In the genomic region with DNA sequence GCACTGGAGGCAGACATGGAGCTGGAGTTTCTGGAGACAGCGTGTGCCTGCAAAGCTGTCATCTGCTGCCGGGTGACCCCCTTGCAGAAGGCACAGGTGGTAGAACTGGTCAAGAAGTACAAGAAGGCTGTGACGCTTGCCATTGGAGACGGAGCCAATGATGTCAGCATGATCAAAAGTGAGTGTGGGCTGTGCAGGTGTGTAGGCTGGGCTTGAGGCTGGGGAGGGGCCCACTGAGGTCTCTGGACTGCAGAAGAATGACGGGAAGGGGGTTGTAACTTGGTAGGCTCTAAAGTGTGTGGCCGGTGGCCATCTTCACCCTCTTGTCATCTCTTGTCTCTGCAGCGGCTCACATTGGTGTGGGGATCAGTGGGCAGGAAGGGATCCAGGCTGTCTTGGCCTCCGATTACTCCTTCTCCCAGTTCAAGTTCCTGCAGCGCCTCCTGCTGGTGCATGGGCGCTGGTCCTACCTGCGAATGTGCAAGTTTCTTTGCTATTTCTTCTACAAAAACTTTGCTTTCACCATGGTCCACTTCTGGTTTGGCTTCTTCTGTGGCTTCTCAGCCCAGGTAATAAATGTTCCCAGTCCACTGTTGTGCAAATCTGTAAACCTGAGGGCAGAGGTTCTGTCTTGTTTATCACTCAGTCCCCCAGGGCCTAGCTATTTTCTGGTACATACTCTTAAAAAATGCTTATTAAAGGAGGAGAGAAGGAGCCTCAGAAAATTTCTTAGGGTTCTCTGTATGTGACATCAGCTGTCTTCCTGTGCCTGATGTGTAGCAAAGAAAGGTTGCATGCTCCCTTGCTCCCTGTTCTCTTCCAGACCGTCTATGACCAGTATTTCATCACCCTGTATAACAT, we compare ENCODE assay signal across 8 cellular contexts. TPM values are rescaled to one million over a fixed set of nuclear protein-coding genes. Genes with fewer than 3 reads are reported as not detected.
DNase-seq lines count a peak whose midpoint lies in the region; ATAC-seq and TF ChIP-seq lines count a peak whose summit lies in the region.

No MANE protein-coding gene starts in this region.

- H3K79me2 ChIP-seq in neural cell (replicated peaks; ENCODE audit: insufficient read depth, low read length) = no peaks in the 10 kb centered on the region

- H3K36me3 ChIP-seq in IMR-90 (ENCODE audit: control insufficient read depth, insufficient read depth, low read length) (peaks cover 84% of the 10 kb centered on the region), neural cell (ENCODE audit: insufficient read depth, low read length) (peaks cover 7% of the 10 kb centered on the region)

- H3K9me1 ChIP-seq in IMR-90 (ENCODE audit: insufficient read depth, low read length) = peaks cover 5% of the 10 kb centered on the region; the same call in 1 of the 2 replicates

- H3K9ac ChIP-seq in IMR-90 (ENCODE audit: low read depth, low read length) = no peak overlapping the region
- no peak overlapping the region for H3K9ac ChIP-seq in neural cell (ENCODE audit: low read length)

- peaks cover 3 to 25% of the 10 kb centered on the region in 2 experiments; a peak in 2 of 4 replicates for H3K79me1 ChIP-seq in IMR-90 (ENCODE audit: low read depth in 1 of 2, low read length in 2 of 2)

- H4K91ac ChIP-seq in IMR-90 (ENCODE audit: insufficient read depth, low read depth, low read length) = no peak overlapping the region

- DNase-seq in IMR-90 (peak; percentile 35), dorsolateral prefrontal cortex (no peak)
- peak; percentile 58 for DNase-seq in activated CD4-positive, alpha-beta T cell treated with anti-CD3 and anti-CD28 coated beads for 1 hour

- H3K4ac ChIP-seq in IMR-90 (ENCODE audit: low read depth, low read length) = no peak overlapping the region

- H4K20me1 ChIP-seq in IMR-90 (ENCODE audit: insufficient read depth, low read length) (peaks cover 13% of the 10 kb centered on the region; the same call in 1 of the 2 replicates), neural cell (ENCODE audit: insufficient read depth) (no peaks in the 10 kb centered on the region)

- H3K14ac ChIP-seq in IMR-90 (replicated peaks; ENCODE audit: low read depth, low read length) = no peak overlapping the region

- CTCF ChIA-PET in IMR-90 (lab: Yijun Ruan, JAX) = interaction anchor here (1.0 kb wide), 1 partner anchor 10 kb away, joined by 3 read pairs; no protein-coding TSS in a partner anchor

- H3K27me3 ChIP-seq in IMR-90 (ENCODE audit: control insufficient read depth, insufficient read depth, low read length) (no peaks in the 10 kb centered on the region), dorsolateral prefrontal cortex (no peaks in the 10 kb centered on the region), neural cell (ENCODE audit: insufficient read depth, low read depth, low read length) (no peaks in the 10 kb centered on the region)

- H2AK5ac ChIP-seq in IMR-90 (ENCODE audit: low read depth, low read length) = no peak overlapping the region

- no peak for TF ChIP-seq POLR2A in IMR-90 (IDR thresholded peaks at IDR 0.05; ENCODE audit: low read depth, low read length)

- POLR2A ChIA-PET in IMR-90 (lab: Charles Lee; ENCODE audit: unreplicated experiment) = no interaction called here

- no peak overlapping the region for H4K8ac ChIP-seq in IMR-90 (ENCODE audit: low read depth in 2 of 2, low read length in 2 of 2)

- TSS peak; percentile 63 for BruUV-seq in IMR-90 (replicated peaks; lab: Mats Ljungman, UMichigan)

- H3K9me2 ChIP-seq in neural cell (ENCODE audit: insufficient read depth, low read length) = no peaks in the 10 kb centered on the region

- H3K9me3 ChIP-seq in IMR-90 (ENCODE audit: control insufficient read depth, insufficient read depth, low read length) = no peaks in the 10 kb centered on the region
- no peaks in the 10 kb centered on the region for H3K9me3 ChIP-seq in neural cell (ENCODE audit: low read length)

- WGBS in IMR-90 (ENCODE audit: extremely low coverage in 2 of 2, insufficient read length in 1 of 2), 2 experiments = 100% methylated on average over 2 of the region's 12 CpGs; no CpG with 5 or more reads in 1 of the 2 experiments

- intact Hi-C loops in IMR-90 (cut with micrococcal nuclease) = no loop called here
- intact Hi-C loops in dorsolateral prefrontal cortex (cut with DNase I) = loop anchor here in 1 of 2 donors (5.0 kb wide), 1 partner anchor 122 kb away; no protein-coding TSS in a partner anchor

- no peaks in the 10 kb centered on the region for H3K4me1 ChIP-seq in IMR-90 (ENCODE audit: control insufficient read depth, insufficient read depth, low read length)

- no peak overlapping the region for H3K18ac ChIP-seq in IMR-90 (ENCODE audit: low read depth, low read length)

- no peak overlapping the region for H2BK15ac ChIP-seq in IMR-90 (ENCODE audit: low read depth, low read length)

- H3K4me2 ChIP-seq in IMR-90 (ENCODE audit: low read depth, low read length) (no peak overlapping the region), neural cell (ENCODE audit: low read length) (no peak overlapping the region)

- H2BK20ac ChIP-seq in IMR-90 (ENCODE audit: low read depth, low read length) = no peak overlapping the region

- no peak overlapping the region for H3K56ac ChIP-seq in IMR-90 (ENCODE audit: extremely low read depth, insufficient read depth, low read length)

- no peak overlapping the region for H2BK120ac ChIP-seq in IMR-90 (ENCODE audit: low read depth, low read length)

- dilution Hi-C loops in IMR-90 (cut with HindIII; ENCODE audit: low sequenced_read_pairs, unreplicated experiment) = no loop called here

- H2AK9ac ChIP-seq in IMR-90 (replicated peaks; ENCODE audit: low read depth, low read length, poor library complexity) = peak overlapping the region; percentile 65

- ATAC-seq in IMR-90 (ENCODE audit: low read depth) (peak; percentile 52; the same call in 1 of the 2 replicates), HG02973 (IDR thresholded peaks at IDR 0.05; ENCODE audit: unreplicated experiment) (no peak), GM19463 (IDR thresholded peaks at IDR 0.05; ENCODE audit: unreplicated experiment) (no peak), GM21528 (IDR thresholded peaks at IDR 0.05; ENCODE audit: low FRiP score, unreplicated experiment) (no peak)

- peak; percentile 92 for TF ChIP-seq CTCF in C4-2B (conservative IDR thresholded peaks at IDR 0.05)
- peak; percentile 56 for TF ChIP-seq CTCF in IMR-90 (conservative IDR thresholded peaks at IDR 0.05; ENCODE audit: low read depth, low read length)
- peak in 53 of 56 donors; percentile 15 to 65 (median 43) for TF ChIP-seq CTCF in dorsolateral prefrontal cortex (IDR thresholded peaks at IDR 0.05 in 54 of 56, conservative IDR thresholded peaks at IDR 0.05 in 2 of 56; ENCODE audit: low read depth in 1 of 56, partially characterized antibody in 56 of 56)
- TF ChIP-seq CTCF in neural cell (IDR thresholded peaks at IDR 0.05; ENCODE audit: poor library complexity, severe bottlenecking) = peak; percentile 46

- H4K5ac ChIP-seq in IMR-90 (ENCODE audit: low read depth, low read length) = no peak overlapping the region

- no peak overlapping the region for H2BK5ac ChIP-seq in IMR-90 (ENCODE audit: low read depth, low read length, poor library complexity, severe bottlenecking)

- in situ Hi-C loops in IMR-90 (cut with MboI; ENCODE audit: low sequenced_read_pairs) = no loop called here

- TF ChIP-seq EP300 in neural cell (conservative IDR thresholded peaks at IDR 0.05; ENCODE audit: poor library complexity, severe bottlenecking) = no peak

- H3K27ac ChIP-seq in C4-2B (no peak overlapping the region), IMR-90 (ENCODE audit: insufficient read depth, low read length) (no peak overlapping the region), dorsolateral prefrontal cortex (no peak overlapping the region), neural cell (ENCODE audit: low read length) (no peak overlapping the region)

- H2AFZ ChIP-seq in IMR-90 (replicated peaks; ENCODE audit: low read length, poor library complexity) (no peak overlapping the region), neural cell (ENCODE audit: low read depth, low read length) (no peak overlapping the region)

- no peak overlapping the region for H3K23ac ChIP-seq in IMR-90 (ENCODE audit: low read depth, low read length)

- H3K4me3 ChIP-seq in IMR-90 (ENCODE audit: insufficient read depth, low read depth, low read length) = no peak overlapping the region
- no peak overlapping the region for H3K4me3 ChIP-seq in dorsolateral prefrontal cortex
- H3K4me3 ChIP-seq in neural cell (ENCODE audit: low read length) = no peak overlapping the region

- TF ChIP-seq RAD21 in IMR-90 (IDR thresholded peaks at IDR 0.05; ENCODE audit: low read length) (peak; percentile 47), neural cell (conservative IDR thresholded peaks at IDR 0.05) (no peak)

- H3F3A ChIP-seq in neural cell (ENCODE audit: insufficient read depth, low read length, poor library complexity, severe bottlenecking) = no peaks in the 10 kb centered on the region

TF ChIP-seq in IMR-90, 13 proteins besides CTCF, POLR2A, EP300 and RAD21:
- TF ChIP-seq SMC3 (IDR thresholded peaks at IDR 0.05; ENCODE audit: low read depth, low read length) (peak; percentile 34; the same call in 1 of the 2 replicates), RFX5 (IDR thresholded peaks at IDR 0.05; ENCODE audit: low read depth, low read length) (no peak)
TF ChIP-seq in IMR-90: peak in this region for 1.

TF ChIP-seq in neural cell, 6 proteins besides CTCF, POLR2A, EP300 and RAD21 (continues in another document):
- TF ChIP-seq EZH2 (IDR thresholded peaks at IDR 0.05; ENCODE audit: borderline replicate concordance, insufficient read depth, low read length, poor library complexity, severe bottlenecking) = no peak
- no peak for TF ChIP-seq MXI1 (conservative IDR thresholded peaks at IDR 0.05; ENCODE audit: poor library complexity, severe bottlenecking)
- no peak for TF ChIP-seq TAF1 (IDR thresholded peaks at IDR 0.05; ENCODE audit: low read depth)

RNA-seq across cellular contexts. Expression of a gene that starts 19.9 kb away (rescaled TPM):
- total RNA-seq in IMR-90 (2012; rRNA removed) (91.0 and 91.9 TPM in 2 replicates), dorsolateral prefrontal cortex (10 to 100 TPM; 28.2 to 80.0 (median 45.7) TPM)
- polyA plus RNA-seq in IMR-90 (2012; rRNA removed) (79.4 and 86.1 TPM in 2 replicates), neural cell (71.3 and 86.9 TPM in 2 replicates)
- polyA plus RNA-seq in IMR-90 (2012; cell fraction: cytosol; rRNA removed) = 44.9 and 89.2 TPM in 2 replicates
- polyA plus RNA-seq in IMR-90 (2012; cell fraction: nucleus; rRNA removed; ENCODE audit: low replicate concordance) = 90.5 and 239 TPM in 2 replicates
- polyA minus RNA-seq in neural cell = 63.2 and 76.4 TPM in 2 replicates

RNA-seq across cellular contexts. Expression of a gene that starts 24.3 kb away (rescaled TPM):
- total RNA-seq in IMR-90 (2012; rRNA removed) = not detected in 2 replicates
- not detected in 2 replicates for polyA plus RNA-seq in IMR-90 (2012; rRNA removed)
- polyA plus RNA-seq in IMR-90 (2012; cell fraction: cytosol; rRNA removed) = not detected in 2 replicates
- not detected in 2 replicates for polyA plus RNA-seq in IMR-90 (2012; cell fraction: nucleus; rRNA removed; ENCODE audit: low replicate concordance)
- under 1 TPM in 2 of 120 experiments, not detected in 118; 0.29 to 0.30 TPM for total RNA-seq in dorsolateral prefrontal cortex
- not detected in 2 replicates for polyA plus RNA-seq in neural cell
- polyA minus RNA-seq in neural cell = 0.49 TPM in 1 of 2 replicates, not detected in the other

RNA-seq across cellular contexts. Expression of a gene that starts 59.9 kb away (rescaled TPM):
- total RNA-seq in IMR-90 (2012; rRNA removed) (6.1 and 9.5 TPM in 2 replicates), dorsolateral prefrontal cortex (10 to 100 TPM in 86 of 120 experiments, 1 to 10 TPM in 34; 5.2 to 32.5 (median 12.2) TPM)
- polyA plus RNA-seq in IMR-90 (2012; rRNA removed) (4.7 and 5.3 TPM in 2 replicates), neural cell (not detected in 2 replicates)
- 5.7 and 6.2 TPM in 2 replicates for polyA plus RNA-seq in IMR-90 (2012; cell fraction: cytosol; rRNA removed)
- polyA plus RNA-seq in IMR-90 (2012; cell fraction: nucleus; rRNA removed; ENCODE audit: low replicate concordance) = 4.5 and 5.6 TPM in 2 replicates
- polyA minus RNA-seq in neural cell = not detected in 2 replicates

Comparison
In these comparisons a context has a peak if more than half of its experiments do, and no peak if none do; other contexts are left out.
1. DNase-seq: peak in IMR-90 (single experiment) and activated CD4-positive, alpha-beta T cell treated with anti-CD3 and anti-CD28 coated beads for 1 hour (single experiment); none in dorsolateral prefrontal cortex (0 of 10).
2. Peak in every context shown above with its lines, with median percentiles within 50 percentile points of each other: CTCF ChIP-seq.